Comparison of ENCODE assay signal across 1 cellular context in the genomic region with DNA sequence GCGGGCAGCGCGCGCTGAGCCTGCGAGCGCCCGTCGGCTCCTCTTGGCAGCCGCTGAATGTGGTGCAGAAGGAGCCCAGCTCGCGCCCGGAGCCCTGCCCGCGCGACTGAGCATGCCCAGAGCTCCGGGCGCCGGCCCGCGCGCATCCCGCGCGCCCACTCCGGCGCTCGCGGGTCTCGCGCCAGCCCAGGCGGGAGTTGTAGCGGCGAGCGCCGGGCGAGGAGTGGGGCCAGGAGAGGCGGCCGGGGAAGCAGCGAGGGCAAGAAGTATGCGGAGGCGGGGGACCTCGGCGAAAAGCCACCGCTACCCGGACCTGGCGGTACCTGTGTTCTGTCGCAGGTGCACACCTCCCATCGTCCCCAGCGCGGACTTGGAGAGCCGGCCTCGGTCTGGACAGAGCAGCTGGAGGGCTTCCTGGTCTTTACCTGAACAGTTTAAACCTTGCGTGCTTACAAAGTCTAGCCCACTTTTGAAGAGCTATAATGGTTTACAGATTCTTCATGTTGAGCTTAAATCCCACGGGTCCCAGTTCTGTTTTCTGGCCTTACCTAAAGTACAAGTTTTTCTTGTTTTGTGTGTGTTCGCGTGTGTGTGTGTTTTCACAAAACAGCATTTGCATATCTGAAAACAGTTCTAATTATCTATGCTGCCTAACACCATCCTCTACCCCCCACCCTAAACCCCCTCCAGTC.
TF ChIP-seq lines count a peak whose summit lies in the region.

A gene (minus strand): TSS at position 61 of the 692 bp plus-strand sequence. CDS start 114 bp downstream, outside the sequence.

TF ChIP-seq in A549, 52 proteins besides CTCF, POLR2A, EP300 and RAD21 (continued from another document):
- TF ChIP-seq CHD2 (IDR thresholded peaks at IDR 0.05; ENCODE audit: low read length, partially characterized antibody) (peak; percentile 69), CEBPB (IDR thresholded peaks at IDR 0.05) (no peak), RNF2 (IDR thresholded peaks at IDR 0.05; ENCODE audit: borderline replicate concordance, low read depth) (no peak), RARB (CRISPR knock-in tag; IDR thresholded peaks at IDR 0.05) (no peak), HOXB13 (CRISPR knock-in tag; IDR thresholded peaks at IDR 0.05; ENCODE audit: low read depth) (no peak), FOSB (CRISPR knock-in tag; IDR thresholded peaks at IDR 0.05) (no peak)
- TF ChIP-seq, protein P1, sequence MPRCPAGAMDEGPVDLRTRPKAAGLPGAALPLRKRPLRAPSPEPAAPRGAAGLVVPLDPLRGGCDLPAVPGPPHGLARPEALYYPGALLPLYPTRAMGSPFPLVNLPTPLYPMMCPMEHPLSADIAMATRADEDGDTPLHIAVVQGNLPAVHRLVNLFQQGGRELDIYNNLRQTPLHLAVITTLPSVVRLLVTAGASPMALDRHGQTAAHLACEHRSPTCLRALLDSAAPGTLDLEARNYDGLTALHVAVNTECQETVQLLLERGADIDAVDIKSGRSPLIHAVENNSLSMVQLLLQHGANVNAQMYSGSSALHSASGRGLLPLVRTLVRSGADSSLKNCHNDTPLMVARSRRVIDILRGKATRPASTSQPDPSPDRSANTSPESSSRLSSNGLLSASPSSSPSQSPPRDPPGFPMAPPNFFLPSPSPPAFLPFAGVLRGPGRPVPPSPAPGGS (IDR thresholded peaks at IDR 0.05), result no peak
